Comparison of ENCODE assay signal across 19 cellular contexts in the genomic region with DNA sequence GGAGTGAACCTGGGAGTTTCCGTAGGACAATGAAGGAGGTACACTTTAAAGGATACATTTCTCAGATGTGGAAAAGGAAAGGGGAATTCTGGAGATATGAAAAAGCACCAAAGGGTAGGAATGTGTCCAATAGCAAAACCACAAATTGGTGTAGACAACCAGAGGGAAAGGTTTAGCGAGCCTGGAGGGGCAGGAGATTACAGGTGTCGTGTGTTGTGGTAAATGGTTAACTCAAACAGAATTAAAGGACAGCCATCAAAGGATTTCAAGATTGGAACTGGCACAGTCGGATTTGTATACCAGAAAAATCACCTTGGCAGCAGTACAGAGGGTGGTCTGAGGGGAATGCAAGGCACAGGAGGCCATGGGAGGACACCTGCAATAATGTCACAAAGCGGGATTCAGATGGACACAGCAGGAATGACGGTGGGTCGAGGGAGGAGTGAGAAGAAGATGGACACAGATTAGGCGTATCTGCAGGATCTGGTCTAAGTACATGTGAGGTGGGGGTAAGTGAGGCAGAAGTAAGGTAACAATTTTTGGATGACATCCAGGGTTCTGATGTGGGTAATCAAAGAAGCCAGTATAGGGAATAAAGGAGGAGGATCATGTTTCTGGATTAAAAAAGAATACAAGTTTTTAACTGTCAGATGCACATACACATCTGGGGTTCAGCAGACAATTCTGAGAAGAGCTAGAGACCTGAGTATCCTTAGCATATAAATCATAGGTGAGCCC.
DNase-seq lines count a peak whose midpoint lies in the region; ATAC-seq and TF ChIP-seq lines count a peak whose summit lies in the region.
"Had no signal": no experiment of that assay in that cellular context is flagged by ENCODE, and none has a peak within 500 bp of the region (broad histone marks: within the 10 kb centered on the region; RNA-seq: fewer than 3 reads in every experiment).

No MANE protein-coding gene starts in this region.

- POLR2A ChIA-PET in CD8-positive, alpha-beta T cell (lab: Charles Lee): interaction anchor here (0.6 to 0.7 kb wide), 2 partner anchors 20 to 40 kb away, joined by 3 read pairs; no protein-coding TSS in a partner anchor

- intact Hi-C loops in CD8-positive, alpha-beta T cell (cut with DNase I, micrococcal nuclease): no loop called here

- H3K4me3 Mint-ChIP-seq in CD4-positive, CD25-positive, alpha-beta regulatory T cell: no peak overlapping the region
- no peak overlapping the region for H3K4me3 Mint-ChIP-seq in CD8-positive, alpha-beta T cell
- H3K4me3 Mint-ChIP-seq in type B pancreatic cell: no peak overlapping the region
- H3K4me3 Mint-ChIP-seq: HFFc6 had no signal

- no peak for ATAC-seq in CD4-positive, CD25-positive, alpha-beta regulatory T cell (ENCODE audit: low read depth in 2 of 2)
- no peak for ATAC-seq in CD8-positive, alpha-beta T cell
- ATAC-seq in HG02678 (IDR thresholded peaks at IDR 0.05; ENCODE audit: unreplicated experiment): no peak

- no peak overlapping the region for H3K27ac ChIP-seq in CD4-positive, CD25-positive, alpha-beta regulatory T cell (ENCODE audit: insufficient read depth, low read length, poor library complexity, severe bottlenecking)
- no peak overlapping the region for H3K27ac ChIP-seq in CD8-positive, alpha-beta T cell (ENCODE audit: low read depth, low read length)
- no peak overlapping the region for H3K27ac ChIP-seq in substantia nigra (ENCODE audit: low read depth, low read length, poor library complexity, severe bottlenecking)
- H3K27ac ChIP-seq: C4-2B, PC-9, SJSA1 had no signal

- peak overlapping the region; percentile 30 to 89 (median 70) for H3K27ac Mint-ChIP-seq in CD4-positive, CD25-positive, alpha-beta regulatory T cell
- H3K27ac Mint-ChIP-seq in CD8-positive, alpha-beta T cell: peak overlapping the region; percentile 80
- H3K27ac Mint-ChIP-seq in type B pancreatic cell: no peak overlapping the region
- H3K27ac Mint-ChIP-seq: HFFc6 had no signal

- TF ChIP-seq CTCF in CD8-positive, alpha-beta T cell (IDR thresholded peaks at IDR 0.05): no peak
- no peak for TF ChIP-seq CTCF in type B pancreatic cell (conservative IDR thresholded peaks at IDR 0.05)

- no peak for DNase-seq in CD4-positive, CD25-positive, alpha-beta regulatory T cell
- no peak for DNase-seq in CD8-positive, alpha-beta T cell
- peak; percentile 15 for DNase-seq in NCI-H69 (lab: John Stamatoyannopoulos, UW)
- peak; percentile 22 for DNase-seq in left kidney (ENCODE audit: low read depth, low spot score)
- DNase-seq in substantia nigra (lab: John Stamatoyannopoulos, UW): no peak
- no peak for DNase-seq in NCI-H2227 treated with DMSO at 0.1 percent for 48 hours (lab: John Stamatoyannopoulos, UW)
- DNase-seq in type B pancreatic cell (ENCODE audit: extremely low spot score, unreplicated experiment): no peak
- DNase-seq: HFFc6, Karpas-422, MG63, NCI-H1092, NCI-H146, NCI-H2081, NCI-H446, NCI-H774, PC-9 had no signal

- peaks cover 52% of the 10 kb centered on the region for H3K36me3 Mint-ChIP-seq in CD4-positive, CD25-positive, alpha-beta regulatory T cell
- peaks cover 42% of the 10 kb centered on the region for H3K36me3 Mint-ChIP-seq in CD8-positive, alpha-beta T cell
- peaks cover 19% of the 10 kb centered on the region for H3K36me3 Mint-ChIP-seq in type B pancreatic cell

- no peaks in the 10 kb centered on the region for H3K27me3 Mint-ChIP-seq in CD4-positive, CD25-positive, alpha-beta regulatory T cell
- H3K27me3 Mint-ChIP-seq in CD8-positive, alpha-beta T cell (ENCODE audit: low read depth): no peaks in the 10 kb centered on the region
- no peaks in the 10 kb centered on the region for H3K27me3 Mint-ChIP-seq in type B pancreatic cell

- CTCF ChIA-PET in CD8-positive, alpha-beta T cell (lab: Charles Lee): interaction anchor here (1.0 to 1.2 kb wide), 2 partner anchors 10 to 514 kb away, joined by 3 read pairs; no protein-coding TSS in a partner anchor

- H3K36me3 ChIP-seq in CD4-positive, CD25-positive, alpha-beta regulatory T cell (ENCODE audit: control insufficient read depth, insufficient read depth, low read length): peaks cover 3% of the 10 kb centered on the region
- H3K36me3 ChIP-seq in CD8-positive, alpha-beta T cell (ENCODE audit: insufficient read depth, low read length): no peaks in the 10 kb centered on the region
- H3K36me3 ChIP-seq: MG63, SJSA1 had no signal

- no peaks in the 10 kb centered on the region for H3K27me3 ChIP-seq in CD4-positive, CD25-positive, alpha-beta regulatory T cell (ENCODE audit: control insufficient read depth, insufficient read depth, low read length)
- H3K27me3 ChIP-seq in CD8-positive, alpha-beta T cell (ENCODE audit: insufficient read depth, low read length): no peaks in the 10 kb centered on the region
- H3K27me3 ChIP-seq: MG63, SJSA1 had no signal

- peaks cover 0 to 10% (median 1%) of the 10 kb centered on the region in 7 donors for H3K9me3 Mint-ChIP-seq in CD4-positive, CD25-positive, alpha-beta regulatory T cell
- no peaks in the 10 kb centered on the region for H3K9me3 Mint-ChIP-seq in CD8-positive, alpha-beta T cell
- H3K9me3 Mint-ChIP-seq in type B pancreatic cell: peaks cover 4% of the 10 kb centered on the region
- H3K9me3 Mint-ChIP-seq: HFFc6 had no signal

- peaks cover 7% of the 10 kb centered on the region for H3K4me1 ChIP-seq in CD4-positive, CD25-positive, alpha-beta regulatory T cell (ENCODE audit: control insufficient read depth, insufficient read depth, low read length, poor library complexity, severe bottlenecking)
- H3K4me1 ChIP-seq in CD8-positive, alpha-beta T cell (ENCODE audit: insufficient read depth, low read length): peaks cover 33% of the 10 kb centered on the region
- H3K4me1 ChIP-seq: SJSA1 had no signal

- H3K9me3 ChIP-seq in CD4-positive, CD25-positive, alpha-beta regulatory T cell (ENCODE audit: control insufficient read depth in 2 of 2, low read length in 2 of 2): no peaks in the 10 kb centered on the region
- no peaks in the 10 kb centered on the region for H3K9me3 ChIP-seq in CD8-positive, alpha-beta T cell (ENCODE audit: low read length)
- H3K9me3 ChIP-seq: MG63, SJSA1 had no signal

- H3K4me3 ChIP-seq in CD4-positive, CD25-positive, alpha-beta regulatory T cell (ENCODE audit: low read depth, low read length): no peak overlapping the region
- no peak overlapping the region for H3K4me3 ChIP-seq in CD8-positive, alpha-beta T cell (ENCODE audit: low read depth, low read length)
- H3K4me3 ChIP-seq: MG63, PC-9, SJSA1 had no signal

- peaks cover 35 to 61% (median 44%) of the 10 kb centered on the region in 4 donors for H3K4me1 Mint-ChIP-seq in CD4-positive, CD25-positive, alpha-beta regulatory T cell
- H3K4me1 Mint-ChIP-seq in CD8-positive, alpha-beta T cell (ENCODE audit: low read depth): peaks cover 55% of the 10 kb centered on the region
- H3K4me1 Mint-ChIP-seq in type B pancreatic cell (ENCODE audit: unreplicated experiment): peaks cover 14% of the 10 kb centered on the region

Comparison
In these comparisons a context has a peak if more than half of its experiments do, and no peak if none do; other contexts are left out.
1. DNase-seq: peak in NCI-H69 (single experiment) and left kidney (single experiment); none in CD4-positive, CD25-positive, alpha-beta regulatory T cell (0 of 3), CD8-positive, alpha-beta T cell (0 of 7), substantia nigra (0 of 49), NCI-H2227 treated with DMSO at 0.1 percent for 48 hours (single experiment) and type B pancreatic cell (single experiment).